12 cellular contexts compared by ENCODE assay signal in the genomic region with DNA sequence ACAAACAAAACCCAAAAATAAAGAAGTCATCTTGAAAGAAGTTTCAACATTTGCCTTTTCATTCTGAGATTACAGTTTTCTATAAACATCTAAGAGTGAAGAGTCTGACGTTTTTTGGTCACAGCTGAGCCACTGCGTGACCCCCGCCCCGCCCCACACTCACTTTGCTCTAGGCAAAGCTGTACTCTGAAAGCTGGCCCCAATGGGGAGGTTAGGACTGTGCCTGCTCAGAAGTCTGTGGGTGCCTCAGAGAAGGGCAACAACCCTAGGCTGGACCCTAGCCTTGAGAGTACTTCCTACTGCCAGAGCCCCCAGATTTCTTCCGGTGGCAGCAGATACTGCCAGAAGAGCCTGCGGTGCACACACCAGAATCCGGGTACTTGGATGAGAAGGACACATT. TPM values are rescaled to one million over a fixed set of nuclear protein-coding genes. Genes with fewer than 3 reads are reported as not detected.
A peak's percentile ranks its signal among the peaks of the same experiment; 100 is the strongest.
DNase-seq lines count a peak whose midpoint lies in the region; ATAC-seq and TF ChIP-seq lines count a peak whose summit lies in the region.
"Had no signal": no experiment of that assay in that cellular context is flagged by ENCODE, and none has a peak within 500 bp of the region (broad histone marks: within the 10 kb centered on the region; RNA-seq: fewer than 3 reads in every experiment).

No MANE protein-coding gene starts in this region.

- POLR2A ChIA-PET in activated CD4-positive, alpha-beta T cell treated with anti-CD3 and anti-CD28 coated beads for 36 hours (lab: Charles Lee): interaction anchor here (1.9 kb wide), 1 partner anchor 19 kb away, joined by 8 read pairs; the partner anchor contains the start of genes CYB5D2 and ZZEF1
- POLR2A ChIA-PET in WTC11 (lab: Charles Lee): interaction anchor here (0.9 kb wide), 1 partner anchor 19 kb away, joined by 3 read pairs; the partner anchor contains the start of genes CYB5D2 and ZZEF1

- peaks cover 52% of the 10 kb centered on the region for H3K4me1 ChIP-seq in suprapubic skin

- no peak for TF ChIP-seq EP300 in suprapubic skin (IDR thresholded peaks at IDR 0.05)

- no peak for ATAC-seq in activated CD4-positive, alpha-beta T cell treated with anti-CD3 and anti-CD28 coated beads for 36 hours
- no peak; the same call in 1 of the 2 replicates for ATAC-seq in WTC11

- DNase-seq in activated CD4-positive, alpha-beta T cell treated with anti-CD3 and anti-CD28 coated beads for 36 hours: peak; percentile 23
- no peak for DNase-seq in activated CD4-positive, alpha-beta T cell treated with anti-CD3 and anti-CD28 coated beads, Interleukin-2, amount 50 U/mL, for 4 hours
- DNase-seq in WTC11 (ENCODE audit: low spot score) (no peak), suprapubic skin (ENCODE audit: low spot score in 2 of 2) (no peak), NOMO-1 treated with DMSO at 0.1 percent for 48 hours (lab: John Stamatoyannopoulos, UW; ENCODE audit: unreplicated experiment) (no peak), NCI-H226 (no peak), UCSD-AML1 (lab: John Stamatoyannopoulos, UW; ENCODE audit: unreplicated experiment) (no peak)
- DNase-seq: activated gamma-delta T cell, cortex of kidney, NCI-H774 had no signal

- H3K27ac ChIP-seq in layer of hippocampus (ENCODE audit: low read depth, low read length) (peak overlapping the region; percentile 46), suprapubic skin (peak overlapping the region; percentile 45)

- peaks cover 3% of the 10 kb centered on the region for H3K4me1 Mint-ChIP-seq in activated CD4-positive, alpha-beta T cell treated with anti-CD3 and anti-CD28 coated beads for 36 hours
- H3K4me1 Mint-ChIP-seq in WTC11: peaks cover 16% of the 10 kb centered on the region

- CTCF ChIA-PET in activated CD4-positive, alpha-beta T cell treated with anti-CD3 and anti-CD28 coated beads for 36 hours (lab: Charles Lee): interaction anchor here (0.5 to 1.6 kb wide), 2 partner anchors 88 to 701 kb away, joined by 3 to 4 read pairs; no protein-coding TSS in a partner anchor
- CTCF ChIA-PET in WTC11 (lab: Charles Lee): interaction anchor here (0.7 to 3.1 kb wide), 5 partner anchors 12 to 251 kb away, joined by 3 to 13 read pairs (median 4); no protein-coding TSS in a partner anchor

- H3K36me3 Mint-ChIP-seq in activated CD4-positive, alpha-beta T cell treated with anti-CD3 and anti-CD28 coated beads for 36 hours (ENCODE audit: low read depth): peaks cover 18% of the 10 kb centered on the region
- peaks cover 25% of the 10 kb centered on the region for H3K36me3 Mint-ChIP-seq in WTC11

- intact Hi-C loops in activated CD4-positive, alpha-beta T cell treated with anti-CD3 and anti-CD28 coated beads for 36 hours (cut with DNase I, micrococcal nuclease): no loop called here

- no peak for TF ChIP-seq POLR2A in suprapubic skin (IDR thresholded peaks at IDR 0.05)

- no peak overlapping the region for H3K4me3 ChIP-seq in suprapubic skin
- H3K4me3 ChIP-seq: GM23248 had no signal

- no peak overlapping the region for H3K27ac Mint-ChIP-seq in activated CD4-positive, alpha-beta T cell treated with anti-CD3 and anti-CD28 coated beads for 36 hours
- peak overlapping the region; percentile 28; the same call in 1 of the 2 replicates for H3K27ac Mint-ChIP-seq in WTC11

- peaks cover 36% of the 10 kb centered on the region for H3K36me3 ChIP-seq in suprapubic skin

- no peaks in the 10 kb centered on the region for H3K9me3 Mint-ChIP-seq in activated CD4-positive, alpha-beta T cell treated with anti-CD3 and anti-CD28 coated beads for 36 hours (ENCODE audit: low read depth)
- H3K9me3 Mint-ChIP-seq in WTC11: no peaks in the 10 kb centered on the region

- H3K27me3 ChIP-seq in layer of hippocampus (ENCODE audit: control insufficient read depth, insufficient read depth, low read length): no peaks in the 10 kb centered on the region
- H3K27me3 ChIP-seq in suprapubic skin: no peaks in the 10 kb centered on the region

- no peaks in the 10 kb centered on the region for H3K9me3 ChIP-seq in suprapubic skin

- TF ChIP-seq CTCF in WTC11 (IDR thresholded peaks at IDR 0.05) (no peak), suprapubic skin (IDR thresholded peaks at IDR 0.05) (no peak)

- H3K4me3 Mint-ChIP-seq in activated CD4-positive, alpha-beta T cell treated with anti-CD3 and anti-CD28 coated beads for 36 hours: no peak overlapping the region
- H3K4me3 Mint-ChIP-seq in WTC11: no peak overlapping the region

- WGBS in suprapubic skin: 52% methylated on average over 7 of the region's 7 CpGs

- H3K27me3 Mint-ChIP-seq in activated CD4-positive, alpha-beta T cell treated with anti-CD3 and anti-CD28 coated beads for 36 hours: no peaks in the 10 kb centered on the region
- no peaks in the 10 kb centered on the region for H3K27me3 Mint-ChIP-seq in WTC11 (ENCODE audit: low read depth)

TF ChIP-seq in WTC11, 78 proteins besides CTCF, POLR2A, EP300 and RAD21 (continues in another document):
- TF ChIP-seq, protein P1, sequence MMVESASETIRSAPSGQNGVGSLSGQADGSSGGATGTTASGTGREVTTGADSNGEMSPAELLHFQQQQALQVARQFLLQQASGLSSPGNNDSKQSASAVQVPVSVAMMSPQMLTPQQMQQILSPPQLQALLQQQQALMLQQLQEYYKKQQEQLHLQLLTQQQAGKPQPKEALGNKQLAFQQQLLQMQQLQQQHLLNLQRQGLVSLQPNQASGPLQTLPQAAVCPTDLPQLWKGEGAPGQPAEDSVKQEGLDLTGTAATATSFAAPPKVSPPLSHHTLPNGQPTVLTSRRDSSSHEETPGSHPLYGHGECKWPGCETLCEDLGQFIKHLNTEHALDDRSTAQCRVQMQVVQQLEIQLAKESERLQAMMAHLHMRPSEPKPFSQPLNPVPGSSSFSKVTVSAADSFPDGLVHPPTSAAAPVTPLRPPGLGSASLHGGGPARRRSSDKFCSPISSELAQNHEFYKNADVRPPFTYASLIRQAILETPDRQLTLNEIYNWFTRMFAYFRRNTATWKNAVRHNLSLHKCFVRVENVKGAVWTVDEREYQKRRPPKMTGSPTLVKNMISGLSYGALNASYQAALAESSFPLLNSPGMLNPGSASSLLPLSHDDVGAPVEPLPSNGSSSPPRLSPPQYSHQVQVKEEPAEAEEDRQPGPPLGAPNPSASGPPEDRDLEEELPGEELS (CRISPR knock-in tag; IDR thresholded peaks at IDR 0.05): no peak
- TF ChIP-seq FOXK1 (CRISPR knock-in tag; IDR thresholded peaks at IDR 0.05): no peak
- no peak for TF ChIP-seq MXD4 (CRISPR knock-in tag; IDR thresholded peaks at IDR 0.05; ENCODE audit: borderline replicate concordance)
- TF ChIP-seq GABPB1 (CRISPR knock-in tag; IDR thresholded peaks at IDR 0.05): no peak
- no peak for TF ChIP-seq ERG (CRISPR knock-in tag; IDR thresholded peaks at IDR 0.05)
- no peak for TF ChIP-seq NFE2L1 (CRISPR knock-in tag; IDR thresholded peaks at IDR 0.05)
- no peak for TF ChIP-seq CREB1 (CRISPR knock-in tag; IDR thresholded peaks at IDR 0.05)
- TF ChIP-seq, protein P2, sequence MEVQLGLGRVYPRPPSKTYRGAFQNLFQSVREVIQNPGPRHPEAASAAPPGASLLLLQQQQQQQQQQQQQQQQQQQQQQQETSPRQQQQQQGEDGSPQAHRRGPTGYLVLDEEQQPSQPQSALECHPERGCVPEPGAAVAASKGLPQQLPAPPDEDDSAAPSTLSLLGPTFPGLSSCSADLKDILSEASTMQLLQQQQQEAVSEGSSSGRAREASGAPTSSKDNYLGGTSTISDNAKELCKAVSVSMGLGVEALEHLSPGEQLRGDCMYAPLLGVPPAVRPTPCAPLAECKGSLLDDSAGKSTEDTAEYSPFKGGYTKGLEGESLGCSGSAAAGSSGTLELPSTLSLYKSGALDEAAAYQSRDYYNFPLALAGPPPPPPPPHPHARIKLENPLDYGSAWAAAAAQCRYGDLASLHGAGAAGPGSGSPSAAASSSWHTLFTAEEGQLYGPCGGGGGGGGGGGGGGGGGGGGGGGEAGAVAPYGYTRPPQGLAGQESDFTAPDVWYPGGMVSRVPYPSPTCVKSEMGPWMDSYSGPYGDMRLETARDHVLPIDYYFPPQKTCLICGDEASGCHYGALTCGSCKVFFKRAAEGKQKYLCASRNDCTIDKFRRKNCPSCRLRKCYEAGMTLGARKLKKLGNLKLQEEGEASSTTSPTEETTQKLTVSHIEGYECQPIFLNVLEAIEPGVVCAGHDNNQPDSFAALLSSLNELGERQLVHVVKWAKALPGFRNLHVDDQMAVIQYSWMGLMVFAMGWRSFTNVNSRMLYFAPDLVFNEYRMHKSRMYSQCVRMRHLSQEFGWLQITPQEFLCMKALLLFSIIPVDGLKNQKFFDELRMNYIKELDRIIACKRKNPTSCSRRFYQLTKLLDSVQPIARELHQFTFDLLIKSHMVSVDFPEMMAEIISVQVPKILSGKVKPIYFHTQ (CRISPR knock-in tag; IDR thresholded peaks at IDR 0.05): no peak
- no peak for TF ChIP-seq GTF2I (CRISPR knock-in tag; conservative IDR thresholded peaks at IDR 0.05)
- TF ChIP-seq ZNF121 (CRISPR knock-in tag; IDR thresholded peaks at IDR 0.05): no peak

RNA-seq across cellular contexts. Expression of gene CYB5D2, which starts 19.4 kb away (rescaled TPM):
- total RNA-seq in activated CD4-positive, alpha-beta T cell treated with anti-CD3 and anti-CD28 coated beads for 36 hours: 10 to 100 TPM; 10.5 to 11.1 TPM
- total RNA-seq in WTC11 (2021) (7.8 to 9.0 TPM (median 8.8 TPM) in 3 replicates), suprapubic skin (10 to 100 TPM; 17.7 to 41.3 (median 28.3) TPM)

RNA-seq across cellular contexts. Expression of gene ZZEF1, which starts 19.5 kb away (rescaled TPM):
- total RNA-seq in activated CD4-positive, alpha-beta T cell treated with anti-CD3 and anti-CD28 coated beads for 36 hours: 10 to 100 TPM; 29.4 to 32.5 TPM
- 16.3 to 24.1 TPM (median 17.5 TPM) in 3 replicates for total RNA-seq in WTC11 (2021)
- 100 to 1,000 TPM in 1 of 4 donors, 10 to 100 TPM in 3; 47.5 to 171 (median 81.0) TPM for total RNA-seq in suprapubic skin
